In the genomic region with DNA sequence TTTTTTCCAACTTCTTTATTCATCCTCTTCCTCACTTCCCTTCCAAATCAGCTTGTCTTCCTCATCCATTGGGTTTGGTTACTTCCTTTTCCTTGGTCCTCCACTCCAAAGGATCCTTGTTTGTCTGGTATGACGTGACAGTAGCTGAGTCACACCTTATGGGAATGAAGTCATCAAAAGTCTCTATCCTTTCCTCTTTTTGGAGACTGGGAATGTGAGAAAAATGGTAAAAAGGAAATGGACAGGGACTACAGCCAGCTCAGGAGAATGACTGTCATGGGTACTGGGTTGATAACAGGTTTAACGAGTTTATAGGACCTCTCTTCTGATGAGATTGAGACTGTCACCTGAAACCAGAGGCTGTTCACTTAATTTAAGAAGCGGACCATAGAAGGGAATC, we compare ENCODE assay signal across 20 cellular contexts.
A peak's percentile ranks its signal among the peaks of the same experiment; 100 is the strongest.
DNase-seq lines count a peak whose midpoint lies in the region; ATAC-seq and TF ChIP-seq lines count a peak whose summit lies in the region.
"Had no signal": no experiment of that assay in that cellular context is flagged by ENCODE, and none has a peak within 500 bp of the region (broad histone marks: within the 10 kb centered on the region; RNA-seq: fewer than 3 reads in every experiment).

No MANE protein-coding gene starts in this region.

- no peak overlapping the region for H2AFZ ChIP-seq in hepatocyte

- intact Hi-C loops in natural killer cell (cut with micrococcal nuclease), result no loop called here
- intact Hi-C loops in gastrocnemius medialis (cut with DNase I; ENCODE audit: low total_unique reads), result no loop called here

- no peak overlapping the region for H3K4me3 Mint-ChIP-seq in natural killer cell
- H3K4me3 Mint-ChIP-seq in activated CD8-positive, alpha-beta memory T cell treated with anti-CD3 and anti-CD28 coated beads, Interleukin-2, amount 10 ng/mL, durations not matched to agents 7 days and 5 days, result no peak overlapping the region
- H3K4me3 Mint-ChIP-seq: CD4-positive, CD25-positive, alpha-beta regulatory T cell; WTC11 had no signal

- H3K4me3 ChIP-seq in brain microvascular endothelial cell (ENCODE audit: low read depth, low read length), result no peak overlapping the region
- H3K4me3 ChIP-seq in gastrocnemius medialis, result no peak overlapping the region
- H3K4me3 ChIP-seq in hepatocyte, result no peak overlapping the region
- H3K4me3 ChIP-seq: colonic mucosa, pancreas, skin epidermis, thyroid gland had no signal

- H3K4me1 ChIP-seq in gastrocnemius medialis (no peaks in the 10 kb centered on the region), hepatocyte (ENCODE audit: insufficient read depth) (no peaks in the 10 kb centered on the region)
- H3K4me1 ChIP-seq: colonic mucosa, pancreas, thyroid gland had no signal

- in situ Hi-C loops in brain microvascular endothelial cell (cut with HindIII; ENCODE audit: low pct_ligation_motif_present, low sequenced_read_pairs), result no loop called here
- in situ Hi-C loops in gastrocnemius medialis (cut with MboI; ENCODE audit: low sequenced_read_pairs in 4 of 4), result no loop called here

- H4K20me1 ChIP-seq in hepatocyte (ENCODE audit: insufficient read depth, poor library complexity, severe bottlenecking), result no peaks in the 10 kb centered on the region

- H3K9me3 Mint-ChIP-seq in natural killer cell, result peaks cover 2 to 4% of the 10 kb centered on the region in 2 donors
- H3K9me3 Mint-ChIP-seq in activated CD8-positive, alpha-beta memory T cell treated with anti-CD3 and anti-CD28 coated beads, Interleukin-2, amount 10 ng/mL, durations not matched to agents 7 days and 5 days (ENCODE audit: low read depth), result peaks cover 5% of the 10 kb centered on the region
- H3K9me3 Mint-ChIP-seq: WTC11 had no signal

- H3K4me2 ChIP-seq in hepatocyte, result no peak overlapping the region

- no peaks in the 10 kb centered on the region for H3K4me1 Mint-ChIP-seq in natural killer cell
- H3K4me1 Mint-ChIP-seq in activated CD8-positive, alpha-beta memory T cell treated with anti-CD3 and anti-CD28 coated beads, Interleukin-2, amount 10 ng/mL, durations not matched to agents 7 days and 5 days, result no peaks in the 10 kb centered on the region
- H3K4me1 Mint-ChIP-seq: CD4-positive, CD25-positive, alpha-beta regulatory T cell had no signal

- no peaks in the 10 kb centered on the region for H3K36me3 Mint-ChIP-seq in natural killer cell
- H3K36me3 Mint-ChIP-seq in activated CD8-positive, alpha-beta memory T cell treated with anti-CD3 and anti-CD28 coated beads, Interleukin-2, amount 10 ng/mL, durations not matched to agents 7 days and 5 days, result no peaks in the 10 kb centered on the region
- H3K36me3 Mint-ChIP-seq: CD4-positive, CD25-positive, alpha-beta regulatory T cell; WTC11 had no signal

- TF ChIP-seq CTCF in brain microvascular endothelial cell (IDR thresholded peaks at IDR 0.05; ENCODE audit: low read depth, low read length, missing control alignments) (no peak), natural killer cell (IDR thresholded peaks at IDR 0.05) (no peak), gastrocnemius medialis (IDR thresholded peaks at IDR 0.05 in 4 of 5, conservative IDR thresholded peaks at IDR 0.05 in 1 of 5) (no peak), hepatocyte (IDR thresholded peaks at IDR 0.05; ENCODE audit: poor library complexity) (no peak)

- no peaks in the 10 kb centered on the region for H3K9me2 ChIP-seq in hepatocyte (replicated peaks; ENCODE audit: insufficient read depth)

- no peaks in the 10 kb centered on the region for H3K27me3 Mint-ChIP-seq in natural killer cell (ENCODE audit: low read depth in 2 of 2)
- no peaks in the 10 kb centered on the region for H3K27me3 Mint-ChIP-seq in activated CD8-positive, alpha-beta memory T cell treated with anti-CD3 and anti-CD28 coated beads, Interleukin-2, amount 10 ng/mL, durations not matched to agents 7 days and 5 days
- H3K27me3 Mint-ChIP-seq: CD4-positive, CD25-positive, alpha-beta regulatory T cell had no signal

- WGBS in hepatocyte (ENCODE audit: low lambda C conversion rate, missing lambda C conversion rate), result 81% methylated on average over 3 of the region's 3 CpGs

- no peaks in the 10 kb centered on the region for H3K36me3 ChIP-seq in brain microvascular endothelial cell (replicated peaks)
- no peaks in the 10 kb centered on the region for H3K36me3 ChIP-seq in gastrocnemius medialis
- no peaks in the 10 kb centered on the region for H3K36me3 ChIP-seq in hepatocyte (replicated peaks; ENCODE audit: insufficient read depth, low read depth)
- H3K36me3 ChIP-seq: colonic mucosa, pancreas, thyroid gland had no signal

- H3K27me3 ChIP-seq in brain microvascular endothelial cell (replicated peaks), result no peaks in the 10 kb centered on the region
- H3K27me3 ChIP-seq in gastrocnemius medialis, result no peaks in the 10 kb centered on the region
- no peaks in the 10 kb centered on the region for H3K27me3 ChIP-seq in hepatocyte
- H3K27me3 ChIP-seq: colonic mucosa, pancreas, thyroid gland had no signal

- no peaks in the 10 kb centered on the region for H3K9me3 ChIP-seq in gastrocnemius medialis
- H3K9me3 ChIP-seq in hepatocyte (ENCODE audit: low read depth), result no peaks in the 10 kb centered on the region
- H3K9me3 ChIP-seq: colonic mucosa, pancreas, thyroid gland had no signal

- H3K27ac ChIP-seq in brain microvascular endothelial cell (no peak overlapping the region), gastrocnemius medialis (no peak overlapping the region), hepatocyte (no peak overlapping the region)
- H3K27ac ChIP-seq: colonic mucosa, pancreas, skin epidermis, thyroid gland had no signal

- ATAC-seq in natural killer cell, result no peak
- no peak for ATAC-seq in gastrocnemius medialis
- ATAC-seq in activated CD8-positive, alpha-beta memory T cell treated with anti-CD3 and anti-CD28 coated beads, Interleukin-2, amount 10 ng/mL, durations not matched to agents 7 days and 5 days, result no peak
- ATAC-seq: pancreas, WTC11 had no signal

- no peaks in the 10 kb centered on the region for H3K79me2 ChIP-seq in hepatocyte

- no peak overlapping the region for H3K27ac Mint-ChIP-seq in natural killer cell
- no peak overlapping the region for H3K27ac Mint-ChIP-seq in activated CD8-positive, alpha-beta memory T cell treated with anti-CD3 and anti-CD28 coated beads, Interleukin-2, amount 10 ng/mL, durations not matched to agents 7 days and 5 days
- H3K27ac Mint-ChIP-seq: CD4-positive, CD25-positive, alpha-beta regulatory T cell; WTC11 had no signal

- CTCF ChIA-PET in activated CD8-positive, alpha-beta memory T cell treated with anti-CD3 and anti-CD28 coated beads, Interleukin-2, amount 10 ng/mL, durations not matched to agents 7 days and 5 days (lab: Charles Lee), result no interaction called here

- no peak for TF ChIP-seq POLR2A in gastrocnemius medialis (IDR thresholded peaks at IDR 0.05)

- peak; percentile 55 for DNase-seq in H4 (ENCODE audit: low spot score)
- peak; percentile 57 for DNase-seq in LHCN-M2 (ENCODE audit: low read depth)
- peak; percentile 39 for DNase-seq in brain microvascular endothelial cell
- DNase-seq in kidney tubule cell (ENCODE audit: low spot score), result peak; percentile 87
- DNase-seq in natural killer cell, result no peak
- DNase-seq in gastrocnemius medialis, result no peak
- no peak for DNase-seq in activated CD8-positive, alpha-beta memory T cell treated with anti-CD3 and anti-CD28 coated beads, Interleukin-2, amount 10 ng/mL, durations not matched to agents 7 days and 5 days
- no peak for DNase-seq in hepatocyte (ENCODE audit: low spot score)
- DNase-seq: activated gamma-delta T cell treated with Interleukin-2 at 50 U/mL for 16 hours; aorta; CD4-positive, CD25-positive, alpha-beta regulatory T cell; colonic mucosa; erythroblast; GOT3; NCI-H1417 treated with DMSO at 0.1 percent for 48 hours; NCI-H524; pancreas; thyroid gland had no signal

Comparison
In these comparisons a context has a peak if more than half of its experiments do, and no peak if none do; other contexts are left out.
1. DNase-seq: peak in H4 (single experiment), LHCN-M2 (single experiment), brain microvascular endothelial cell (single experiment) and kidney tubule cell (single experiment); none in natural killer cell (single experiment), gastrocnemius medialis (0 of 2), activated CD8-positive, alpha-beta memory T cell treated with anti-CD3 and anti-CD28 coated beads, Interleukin-2, amount 10 ng/mL, durations not matched to agents 7 days and 5 days (single experiment) and hepatocyte (single experiment).